Comparison of ENCODE assay signal across 15 cellular contexts in genomic region chr2:225120175-225120574, GRCh38.
DNase-seq lines count a peak whose midpoint lies in the region; ATAC-seq, FAIRE-seq and TF ChIP-seq lines count a peak whose summit lies in the region.
"Had no signal": no experiment of that assay in that cellular context is flagged by ENCODE, and none has a peak within 500 bp of the region (broad histone marks: within the 10 kb centered on the region; RNA-seq: fewer than 3 reads in every experiment).

No MANE protein-coding gene starts in this region.

- H3K4me1 ChIP-seq in H1 (replicated peaks in 1 of 4; ENCODE audit: control insufficient read depth in 3 of 4, insufficient read depth in 4 of 4, low read length in 3 of 4) (0 out of 7 replicates have a peak, but pooled peaks cover 0 to 3% (median 0%) of the 10 kb centered on the region in 4 experiments), thoracic aorta (ENCODE audit: control insufficient read depth in 1 of 2, low read depth in 2 of 2) (peaks cover 0 to 10% of the 10 kb centered on the region in 2 donors), mucosa of descending colon (ENCODE audit: low read depth) (no peaks in the 10 kb centered on the region)

- H2BK20ac ChIP-seq in H1 (ENCODE audit: low read length) = no peak overlapping the region

- H3K4ac ChIP-seq in H1 (replicated peaks; ENCODE audit: insufficient read length, low read depth, low read length) = no peak overlapping the region

- TF ChIP-seq CTCF in H1 (IDR thresholded peaks at IDR 0.05; ENCODE audit: control extremely low read depth in 1 of 3, insufficient read depth in 1 of 3, low read depth in 1 of 3, low read length in 3 of 3) = no peak
- no peak for TF ChIP-seq CTCF in thoracic aorta (IDR thresholded peaks at IDR 0.05)
- no peak for TF ChIP-seq CTCF in mucosa of descending colon (IDR thresholded peaks at IDR 0.05)

- no peak overlapping the region for H2BK15ac ChIP-seq in H1 (ENCODE audit: low read length)

- H2AK5ac ChIP-seq in H1 (ENCODE audit: low read depth, low read length) = no peak overlapping the region

- no peak overlapping the region for H3K27ac Mint-ChIP-seq in T-cell
- H3K27ac Mint-ChIP-seq: activated CD4-positive, alpha-beta memory T cell treated with anti-CD3 and anti-CD28 coated beads for 36 hours; T-helper 1 cell treated with Interleukin-12 subunit alpha and Interleukin-12 subunit beta and Interleukin-4 antibody, amounts not matched to agents 30 μg/mL and 1 μg/mL, for 36 hours had no signal

- no peaks in the 10 kb centered on the region for H3K36me3 ChIP-seq in H1 (ENCODE audit: control insufficient read depth in 2 of 4, insufficient read depth in 4 of 4, low read length in 3 of 4)
- H3K36me3 ChIP-seq in thoracic aorta = no peaks in the 10 kb centered on the region
- no peaks in the 10 kb centered on the region for H3K36me3 ChIP-seq in mucosa of descending colon (ENCODE audit: low read depth)

- H3K4me3 ChIP-seq in H1 (ENCODE audit: extremely low read depth in 1 of 4, insufficient read depth in 2 of 4, low read depth in 3 of 4, low read length in 4 of 4) (no peak overlapping the region), thoracic aorta (no peak overlapping the region), mucosa of descending colon (no peak overlapping the region)

- no peak overlapping the region for H3K4me3 Mint-ChIP-seq in T-cell
- H3K4me3 Mint-ChIP-seq: activated CD4-positive, alpha-beta memory T cell treated with anti-CD3 and anti-CD28 coated beads for 36 hours; T-helper 1 cell treated with Interleukin-12 subunit alpha and Interleukin-12 subunit beta and Interleukin-4 antibody, amounts not matched to agents 30 μg/mL and 1 μg/mL, for 36 hours had no signal

- intact Hi-C loops in mucosa of descending colon (cut with DNase I, micrococcal nuclease) = loop anchor here in 1 of 2 donors (10.0 kb wide), 1 partner anchor 545 kb away; no protein-coding TSS in a partner anchor

- POLR2A ChIA-PET in H1 (lab: Charles Lee; ENCODE audit: partially characterized antibody) (no interaction called here), T-cell (lab: Charles Lee) (no interaction called here)

- H3K79me1 ChIP-seq in H1 (ENCODE audit: low read depth, low read length) = no peaks in the 10 kb centered on the region

- no peak overlapping the region for H2BK12ac ChIP-seq in H1 (ENCODE audit: low read depth, low read length)

- no peak overlapping the region for H3K23ac ChIP-seq in H1 (ENCODE audit: insufficient read length)

- no peak overlapping the region for H3K14ac ChIP-seq in H1 (ENCODE audit: insufficient read length)

- no peak overlapping the region for H3K56ac ChIP-seq in H1 (replicated peaks; ENCODE audit: insufficient read length, low read depth, low read length)

- DNase-seq in NCI-H2227 (lab: John Stamatoyannopoulos, UW; ENCODE audit: unreplicated experiment) (peak; percentile 13), NCI-H2227 treated with DMSO at 0.1 percent for 48 hours (lab: John Stamatoyannopoulos, UW) (no peak), NCI-H446 (lab: John Stamatoyannopoulos, UW) (peak; percentile 31 to 76), H1 (ENCODE audit: low read depth in 1 of 2, low spot score in 2 of 2) (no peak), thoracic aorta (ENCODE audit: low spot score) (no peak), mucosa of descending colon (no peak), T-cell (no peak)
- DNase-seq: activated CD4-positive, alpha-beta memory T cell treated with anti-CD3 and anti-CD28 coated beads for 36 hours; central memory CD4-positive, alpha-beta T cell; DMS79; occipital lobe; stimulated activated CD4-positive, alpha-beta T cell treated with anti-CD3 and anti-CD28 coated beads, Interleukin-15, amount 100 ng/mL, for 24 hours; trophoblast cell had no signal

- H4K5ac ChIP-seq in H1 (ENCODE audit: insufficient read length, low read depth, low read length) = no peak overlapping the region

- H4K20me1 ChIP-seq in H1 (replicated peaks in 1 of 2; ENCODE audit: control insufficient read depth in 1 of 2, insufficient read depth in 2 of 2, low read length in 2 of 2) = no peaks in the 10 kb centered on the region

- H3K9me3 ChIP-seq in H1 (ENCODE audit: insufficient read depth in 2 of 2, low read depth in 1 of 2, low read length in 1 of 2) (no peaks in the 10 kb centered on the region), thoracic aorta (no peaks in the 10 kb centered on the region), mucosa of descending colon (no peaks in the 10 kb centered on the region)

- H3K27me3 Mint-ChIP-seq in T-cell = no peaks in the 10 kb centered on the region
- H3K27me3 Mint-ChIP-seq: activated CD4-positive, alpha-beta memory T cell treated with anti-CD3 and anti-CD28 coated beads for 36 hours had no signal

- 71% methylated on average over 1 of the region's 1 CpG; no CpG with 5 or more reads in 1 of the 2 experiments for WGBS in H1 (ENCODE audit: extremely low coverage in 1 of 2, insufficient coverage in 1 of 2, insufficient read length in 1 of 2, insufficient replicate concordance in 2 of 2, low coverage in 1 of 2, low lambda C conversion rate in 2 of 2, missing lambda C conversion rate in 1 of 2), 2 experiments

- no peak overlapping the region for H3K4me2 ChIP-seq in H1 (ENCODE audit: insufficient read depth in 1 of 2, low read depth in 2 of 2, low read length in 2 of 2)

- TF ChIP-seq RAD21 in H1 (IDR thresholded peaks at IDR 0.05 in 1 of 2, conservative IDR thresholded peaks at IDR 0.05 in 1 of 2; ENCODE audit: low read depth in 2 of 2, low read length in 2 of 2) = no peak

- H3K23me2 ChIP-seq in H1 (ENCODE audit: low read depth, low read length) = no peaks in the 10 kb centered on the region

- no peak overlapping the region for H4K8ac ChIP-seq in H1 (ENCODE audit: extremely low read depth, insufficient read depth, low read length)

- H3K27ac ChIP-seq in H1 (ENCODE audit: low read depth, low read length) (no peak overlapping the region), thoracic aorta (no peak overlapping the region)

- H3K18ac ChIP-seq in H1 (ENCODE audit: extremely low read depth, low read length) = no peak overlapping the region

- H2BK120ac ChIP-seq in H1 (replicated peaks; ENCODE audit: low read depth, low read length) = no peak overlapping the region

- 0 out of 2 replicates have a peak overlapping the region, but pooled peaks have one; percentile 73 for H2AFZ ChIP-seq in H1 (ENCODE audit: low read length)

- TF ChIP-seq EP300 in H1 (IDR thresholded peaks at IDR 0.05; ENCODE audit: borderline replicate concordance in 1 of 2, low read depth in 2 of 2, low read length in 2 of 2) = no peak

- CTCF ChIA-PET in H1 (lab: Charles Lee; ENCODE audit: partially characterized antibody) = interaction anchor here (1.0 kb wide), 1 partner anchor 541 kb away, joined by 4 read pairs; no protein-coding TSS in a partner anchor
- CTCF ChIA-PET in T-cell (lab: Charles Lee) = no interaction called here

- H4K91ac ChIP-seq in H1 (replicated peaks; ENCODE audit: insufficient read length, low read length) = no peak overlapping the region

- H3K36me3 Mint-ChIP-seq in T-cell = no peaks in the 10 kb centered on the region
- H3K36me3 Mint-ChIP-seq: activated CD4-positive, alpha-beta memory T cell treated with anti-CD3 and anti-CD28 coated beads for 36 hours had no signal

- peaks cover 10 to 15% (median 12%) of the 10 kb centered on the region in 3 donors for H3K4me1 Mint-ChIP-seq in T-cell

- H3K9me3 Mint-ChIP-seq in T-cell = no peaks in the 10 kb centered on the region
- H3K9me3 Mint-ChIP-seq: activated CD4-positive, alpha-beta memory T cell treated with anti-CD3 and anti-CD28 coated beads for 36 hours; T-helper 1 cell treated with Interleukin-12 subunit alpha and Interleukin-12 subunit beta and Interleukin-4 antibody, amounts not matched to agents 30 μg/mL and 1 μg/mL, for 36 hours had no signal

- no peak overlapping the region for H3K9ac ChIP-seq in H1 (replicated peaks in 1 of 4; ENCODE audit: extremely low read depth in 1 of 4, low read depth in 3 of 4, low read length in 3 of 4)

- H3K79me2 ChIP-seq in H1 (ENCODE audit: control insufficient read depth in 1 of 2, insufficient read depth in 2 of 2, low read length in 2 of 2) = no peaks in the 10 kb centered on the region

- no peak for TF ChIP-seq POLR2A in H1 (IDR thresholded peaks at IDR 0.05; ENCODE audit: control extremely low read depth in 1 of 2, low read depth in 2 of 2, low read length in 2 of 2)

- no peak for FAIRE-seq in H1 (lab: Jason Lieb, UNC)

- ATAC-seq in thoracic aorta (ENCODE audit: insufficient number of reproducible peaks, low FRiP score, low read depth) = peak; percentile 76
- ATAC-seq in mucosa of descending colon = no peak
- ATAC-seq in T-cell (replicated peaks in 1 of 4) = no peak
- no peak for ATAC-seq in HG02970 (IDR thresholded peaks at IDR 0.05; ENCODE audit: low FRiP score, unreplicated experiment)

- H2BK5ac ChIP-seq in H1 (ENCODE audit: low read depth, low read length) = no peak overlapping the region

- H3K27me3 ChIP-seq in H1 (replicated peaks in 1 of 4; ENCODE audit: control insufficient read depth in 3 of 4, extremely low read depth in 1 of 4, insufficient read depth in 3 of 4, low read length in 3 of 4) = no peaks in the 10 kb centered on the region
- H3K27me3 ChIP-seq in thoracic aorta (replicated peaks; ENCODE audit: insufficient read depth) = no peaks in the 10 kb centered on the region

TF ChIP-seq in H1, 55 proteins besides CTCF, POLR2A, EP300 and RAD21:
- TF ChIP-seq KDM1A (IDR thresholded peaks at IDR 0.05; ENCODE audit: borderline replicate concordance, low read length) = no peak
- no peak for TF ChIP-seq GABPA (IDR thresholded peaks at IDR 0.05; ENCODE audit: borderline replicate concordance, insufficient read depth, low read length)
- no peak for TF ChIP-seq TEAD4 (IDR thresholded peaks at IDR 0.05; ENCODE audit: low read depth, low read length)
- TF ChIP-seq SUZ12 (IDR thresholded peaks at IDR 0.05; ENCODE audit: low read length) = no peak
- TF ChIP-seq GTF2F1 (IDR thresholded peaks at IDR 0.05; ENCODE audit: borderline replicate concordance, low read depth, low read length) = no peak
- TF ChIP-seq NRF1 (IDR thresholded peaks at IDR 0.05; ENCODE audit: low read depth, low read length) = no peak
- no peak for TF ChIP-seq JUND (IDR thresholded peaks at IDR 0.05; ENCODE audit: low read length)
- TF ChIP-seq TAF1 (IDR thresholded peaks at IDR 0.05; ENCODE audit: low read depth, low read length) = no peak
- no peak for TF ChIP-seq SIN3A (conservative IDR thresholded peaks at IDR 0.05 in 1 of 2, IDR thresholded peaks at IDR 0.05 in 1 of 2; ENCODE audit: low read depth in 1 of 2, low read length in 2 of 2)
- TF ChIP-seq BCL11A (IDR thresholded peaks at IDR 0.05; ENCODE audit: low read depth in 2 of 2, low read length in 2 of 2) = no peak

Comparison
In these comparisons a context has a peak if more than half of its experiments do, and no peak if none do; other contexts are left out.
1. DNase-seq: peak in NCI-H2227 (single experiment) and NCI-H446 (2 of 2); none in NCI-H2227 treated with DMSO at 0.1 percent for 48 hours (single experiment), H1 (0 of 2), thoracic aorta (single experiment), mucosa of descending colon (0 of 3) and T-cell (0 of 34).